Comparison of ENCODE assay signal across 22 cellular contexts in genomic region chr16:17466876-17467275, GRCh38. TPM values are rescaled to one million over a fixed set of nuclear protein-coding genes. Genes with fewer than 3 reads are reported as not detected.
A peak's percentile ranks its signal among the peaks of the same experiment; 100 is the strongest.
DNase-seq lines count a peak whose midpoint lies in the region; ATAC-seq, FAIRE-seq and TF ChIP-seq lines count a peak whose summit lies in the region.
"Had no signal": no experiment of that assay in that cellular context is flagged by ENCODE, and none has a peak within 500 bp of the region (broad histone marks: within the 10 kb centered on the region; RNA-seq: fewer than 3 reads in every experiment).

No MANE protein-coding gene starts in this region.

- H3K4me3 Mint-ChIP-seq in nephron, result peak overlapping the region; percentile 32 to 91 (median 37)

- H3K27ac ChIP-seq in SK-N-SH (ENCODE audit: low read depth in 2 of 2, low read length in 1 of 2) (no peak overlapping the region; a peak in 1 of 4 replicates), HUES48 (ENCODE audit: low read depth, low read length) (no peak overlapping the region), GM12878 (ENCODE audit: control insufficient read depth, insufficient read depth) (no peak overlapping the region)
- H3K27ac ChIP-seq: 22Rv1, spleen had no signal

- no peaks in the 10 kb centered on the region for H3K9me3 ChIP-seq in SK-N-SH
- no peaks in the 10 kb centered on the region for H3K9me3 ChIP-seq in HUES48 (ENCODE audit: control insufficient read depth, insufficient read depth, low read length)
- no peaks in the 10 kb centered on the region; the same call in 2 of the 3 replicates for H3K9me3 ChIP-seq in GM12878 (replicated peaks; ENCODE audit: control insufficient read depth, insufficient read depth, low read length)
- H3K9me3 ChIP-seq: spleen had no signal

- no peak for TF ChIP-seq EP300 in SK-N-SH (IDR thresholded peaks at IDR 0.05; ENCODE audit: borderline replicate concordance in 1 of 2, low read depth in 1 of 2, low read length in 1 of 2)
- no peak for TF ChIP-seq EP300 in GM12878 (IDR thresholded peaks at IDR 0.05; ENCODE audit: borderline replicate concordance in 1 of 2, control insufficient read depth in 1 of 2, low read depth in 2 of 2, low read length in 2 of 2)

- intact Hi-C loops in GM12878 (cut with micrococcal nuclease; ENCODE audit: unreplicated experiment), result loop anchor here (5.0 to 10.0 kb wide), 5 partner anchors 100 to 392 kb away; no protein-coding TSS in a partner anchor

- H3K4me2 ChIP-seq in SK-N-SH (peak overlapping the region; percentile 94), GM12878 (ENCODE audit: control insufficient read depth, insufficient read depth) (peak overlapping the region; percentile 43; the same call in 1 of the 2 replicates)

- POLR2A ChIA-PET in SK-N-SH (lab: Yijun Ruan, JAX) (interaction anchor here (1.6 kb wide), 1 partner anchor 11 kb away, joined by 6 read pairs; no protein-coding TSS in a partner anchor), GM12878 (lab: Charles Lee) (interaction anchor here (0.6 to 3.9 kb wide), 10 partner anchors 15 to 229 kb away, joined by 3 to 24 read pairs (median 5); no protein-coding TSS in a partner anchor)

- H3K36me3 Mint-ChIP-seq in nephron (ENCODE audit: low read depth), result no peaks in the 10 kb centered on the region

- H2AFZ ChIP-seq in SK-N-SH (ENCODE audit: low read depth) (no peak overlapping the region), GM12878 (ENCODE audit: control insufficient read depth, low read depth, low read length) (no peak overlapping the region)

- TF ChIP-seq RAD21 in SK-N-SH (IDR thresholded peaks at IDR 0.05; ENCODE audit: low read length) (no peak), GM12878 (IDR thresholded peaks at IDR 0.05; ENCODE audit: insufficient read depth, low read depth, low read length) (no peak)

- 72% methylated on average over 8 of the region's 8 CpGs for WGBS in SK-N-SH (ENCODE audit: low lambda C conversion rate)
- 61% methylated on average over 8 of the region's 8 CpGs for WGBS in GM12878 (ENCODE audit: insufficient coverage, insufficient replicate concordance, low lambda C conversion rate, missing lambda C conversion rate)

- H3K27ac Mint-ChIP-seq in nephron, result no peak overlapping the region
- H3K27ac Mint-ChIP-seq: progenitor cell of endocrine pancreas; stimulated activated effector memory CD8-positive, alpha-beta T cell treated with anti-CD3 and anti-CD28 coated beads, Interleukin-12 subunit alpha, Interleukin-12 subunit beta, amount 100 ng/mL, for 72 hours had no signal

- DNase-seq in SK-N-SH, result no peak
- no peak for DNase-seq in GM12878 (ENCODE audit: low read depth, low spot score)
- no peak for DNase-seq in NK-92 treated with Interleukin-12 subunit alpha and Interleukin-12 subunit beta, amount 100 ng/mL, for 24 hours (lab: John Stamatoyannopoulos, UW)
- DNase-seq: activated T-cell treated with anti-CD3 and anti-CD28 coated beads, Interleukin-2, amount 50 U/mL, for 1 hour; cerebellar nuclear complex; foreskin fibroblast; left ventricle myocardium superior; NCI-H1105; NCI-H2171; NCI-H82; trophoblast cell had no signal

- TF ChIP-seq POLR2A in GM12878 (IDR thresholded peaks at IDR 0.05; ENCODE audit: low read depth, low read length), result no peak

- H3K36me3 ChIP-seq in SK-N-SH (replicated peaks in 1 of 2; ENCODE audit: control insufficient read depth in 1 of 2, insufficient read depth in 2 of 2, low read length in 1 of 2) (peaks cover 3 to 45% of the 10 kb centered on the region in 2 experiments), HUES48 (ENCODE audit: control insufficient read depth, insufficient read depth, low read length) (no peaks in the 10 kb centered on the region), GM12878 (ENCODE audit: control insufficient read depth in 2 of 2, insufficient read depth in 2 of 2, low read length in 1 of 2) (no peaks in the 10 kb centered on the region)
- H3K36me3 ChIP-seq: spleen had no signal

- RAD21 ChIA-PET in GM12878 (lab: Charles Lee; ENCODE audit: unreplicated experiment), result interaction anchor here (0.6 to 11.3 kb wide), 43 partner anchors 10 to 1505 kb away, joined by 3 to 111 read pairs (median 7); no protein-coding TSS in a partner anchor

- no peaks in the 10 kb centered on the region for H3K9me2 ChIP-seq in SK-N-SH

- H3K27me3 Mint-ChIP-seq in nephron (ENCODE audit: low read depth), result peaks cover 26% of the 10 kb centered on the region

- no peak for FAIRE-seq in GM12878 (lab: Jason Lieb, UNC)
- FAIRE-seq: endometrium, K562 had no signal

- in situ Hi-C loops in GM12878 (cut with MboI), result loop anchor here (5.0 kb wide), 2 partner anchors 165 to 210 kb away; no protein-coding TSS in a partner anchor

- H4K20me1 ChIP-seq in SK-N-SH (ENCODE audit: insufficient read depth) (peaks cover 81% of the 10 kb centered on the region), GM12878 (ENCODE audit: control insufficient read depth, insufficient read depth) (0 out of 2 replicates have a peak, but pooled peaks cover 2% of the 10 kb centered on the region)

- H3K9ac ChIP-seq in SK-N-SH (peak overlapping the region; percentile 85; the same call in 1 of the 2 replicates), HUES48 (ENCODE audit: low read depth, low read length) (no peak overlapping the region), GM12878 (ENCODE audit: control insufficient read depth, insufficient read depth, low read length) (no peak overlapping the region)

- peaks cover 37% of the 10 kb centered on the region for H3K4me1 Mint-ChIP-seq in nephron

- H3K79me2 ChIP-seq in SK-N-SH (ENCODE audit: insufficient read depth) (peaks cover 84% of the 10 kb centered on the region), GM12878 (ENCODE audit: control insufficient read depth, insufficient read depth, low read length) (peaks cover 6% of the 10 kb centered on the region)

- ATAC-seq in SK-N-SH treated with all-trans-retinoic acid at 6 μM for 48 hours (no peak), GM12878 (no peak), GM18868 (IDR thresholded peaks at IDR 0.05; ENCODE audit: unreplicated experiment) (no peak), GM19395 (IDR thresholded peaks at IDR 0.05; ENCODE audit: unreplicated experiment) (no peak)
- ATAC-seq: K562; left ventricle myocardium superior; stimulated activated effector memory CD8-positive, alpha-beta T cell treated with anti-CD3 and anti-CD28 coated beads, Interleukin-12 subunit alpha, Interleukin-12 subunit beta, amount 100 ng/mL, for 72 hours had no signal

- H3K4me3 ChIP-seq in SK-N-SH (ENCODE audit: low read depth in 2 of 2, low read length in 1 of 2) (peak overlapping the region; percentile 84 to 93; a peak in 3 of 4 replicates), HUES48 (ENCODE audit: low read depth, low read length) (peak overlapping the region; percentile 29; the same call in 1 of the 2 replicates), GM12878 (0 out of 2 replicates have a peak overlapping the region, but pooled peaks have one; percentile 36)
- H3K4me3 ChIP-seq: K562 had no signal

- peaks cover 8 to 41% of the 10 kb centered on the region in 2 experiments; a peak in 3 of 4 replicates for H3K4me1 ChIP-seq in SK-N-SH (ENCODE audit: control insufficient read depth in 1 of 2, insufficient read depth in 2 of 2, low read depth in 1 of 2, low read length in 1 of 2)
- peaks cover 59% of the 10 kb centered on the region for H3K4me1 ChIP-seq in HUES48 (ENCODE audit: control insufficient read depth, insufficient read depth, low read length)
- peaks cover 29% of the 10 kb centered on the region for H3K4me1 ChIP-seq in GM12878 (ENCODE audit: control insufficient read depth, insufficient read depth, low read length)

- SMC1A ChIA-PET in GM12878 (lab: Charles Lee; ENCODE audit: uncharacterized antibody, unreplicated experiment), result interaction anchor here (0.6 to 8.5 kb wide), 45 partner anchors 8 to 610 kb away, joined by 3 to 119 read pairs (median 7); no protein-coding TSS in a partner anchor

- peaks cover 23% of the 10 kb centered on the region for H3F3A ChIP-seq in SK-N-SH (replicated peaks; ENCODE audit: insufficient read depth)

- H3K27me3 ChIP-seq in SK-N-SH (ENCODE audit: insufficient read depth) (no peaks in the 10 kb centered on the region), HUES48 (ENCODE audit: control insufficient read depth, insufficient read depth, low read length) (peaks cover 21% of the 10 kb centered on the region), GM12878 (replicated peaks in 1 of 2; ENCODE audit: control insufficient read depth in 2 of 2, insufficient read depth in 2 of 2, low read length in 1 of 2) (peaks cover 0 to 3% of the 10 kb centered on the region in 2 experiments; a peak in 3 of 4 replicates)

- H3K9me3 Mint-ChIP-seq in nephron, result no peaks in the 10 kb centered on the region
- H3K9me3 Mint-ChIP-seq: stimulated activated effector memory CD8-positive, alpha-beta T cell treated with anti-CD3 and anti-CD28 coated beads, Interleukin-12 subunit alpha, Interleukin-12 subunit beta, amount 100 ng/mL, for 72 hours had no signal

- CTCF ChIA-PET in SK-N-SH (lab: Yijun Ruan, JAX) (interaction anchor here (1.0 to 4.0 kb wide), 21 partner anchors 9 to 606 kb away, joined by 3 to 25 read pairs (median 6); no protein-coding TSS in a partner anchor), GM12878 (lab: Yijun Ruan, JAX) (interaction anchor here (0.6 to 10.5 kb wide), 46 partner anchors 9 to 612 kb away, joined by 3 to 85 read pairs (median 6); no protein-coding TSS in a partner anchor)

- no peak for TF ChIP-seq CTCF in SK-N-SH (IDR thresholded peaks at IDR 0.05)
- no peak for TF ChIP-seq CTCF in GM12878 (IDR thresholded peaks at IDR 0.05 in 2 of 3, conservative IDR thresholded peaks at IDR 0.05 in 1 of 3; ENCODE audit: control insufficient read depth in 2 of 3, extremely low read depth in 1 of 3, insufficient read depth in 1 of 3, low read depth in 3 of 3, low read length in 3 of 3)
- TF ChIP-seq CTCF in nephron (IDR thresholded peaks at IDR 0.05; ENCODE audit: unreplicated experiment in 3 of 3), result no peak

- no TSS peak for BruUV-seq in GM12878 (replicated peaks; lab: Mats Ljungman, UMichigan)

RNA-seq across cellular contexts. Expression of gene XYLT1, which starts 3.9 kb away (rescaled TPM):
- 16.6 and 17.6 TPM in 2 replicates for polyA plus RNA-seq in SK-N-SH (2012; rRNA removed)
- polyA plus RNA-seq in SK-N-SH (2012; cell fraction: cytosol; rRNA removed), result 14.3 and 18.1 TPM in 2 replicates
- 13.7 and 20.5 TPM in 2 replicates for polyA plus RNA-seq in SK-N-SH (2012; cell fraction: nucleus; rRNA removed)
- total RNA-seq in GM12878 (2013; cell fraction: nucleolus; rRNA removed), result 112 and 126 TPM in 2 replicates
- 5.6 and 7.1 TPM in 2 replicates for total RNA-seq in GM12878 (2014; rRNA removed)
- 7.7 and 7.8 TPM in 2 replicates for total RNA-seq in GM12878 (2014; rRNA removed; fragmentation: Illumina TruSeq; extraction: Trizol)
- 13.2 and 14.8 TPM in 2 replicates for total RNA-seq in GM12878 (2021)
- polyA plus RNA-seq in GM12878 (2011; ENCODE audit: low read depth), result 3.0 TPM
- polyA plus RNA-seq in GM12878 (2011; rRNA removed), result 5.4 and 6.8 TPM in 2 replicates
- polyA plus RNA-seq in GM12878 (2011; cell fraction: cytosol; rRNA removed), result 7.2 and 8.6 TPM in 2 replicates
- 12.2 and 13.9 TPM in 2 replicates for polyA plus RNA-seq in GM12878 (2011; cell fraction: nucleus; rRNA removed)
- polyA plus RNA-seq in GM12878 (2012), result 2.4 and 4.1 TPM in 2 replicates
- 5.8 and 6.9 TPM in 2 replicates for polyA plus RNA-seq in GM12878 (2014; fragmentation: Illumina TruSeq; extraction: Trizol)
- polyA plus RNA-seq in GM12878 (2014; fragmentation: Nextera tagmentation; extraction: Ambion mirVana), result 1 to 10 TPM in 1 of 2 experiments, under 1 TPM in 1; 0.88 to 1.1 TPM
- 4.9 and 5.0 TPM in 2 replicates for polyA plus RNA-seq in GM12878 (2014; rRNA removed)
- 1 to 10 TPM; 2.9 to 3.2 TPM for polyA plus RNA-seq in GM12878 (2016; fragmentation: Nextera tagmentation; extraction: Ambion mirVana)
- 32.4 and 49.0 TPM in 2 replicates for polyA minus RNA-seq in GM12878 (2011; rRNA and poly(A)+ RNA removed)
- 8.1 and 8.3 TPM in 2 replicates for polyA minus RNA-seq in GM12878 (2011; cell fraction: cytosol; rRNA and poly(A)+ RNA removed)
- 29.5 and 43.6 TPM in 2 replicates for polyA minus RNA-seq in GM12878 (2011; cell fraction: nucleus; rRNA and poly(A)+ RNA removed)

Comparison
In these comparisons a context has a peak if more than half of its experiments do, and no peak if none do; other contexts are left out.
1. H3K4me3 ChIP-seq: peak in every context shown above with its lines; median percentile 88 in SK-N-SH; 36 in GM12878; 29 in HUES48.